15 cellular contexts compared by ENCODE assay signal in the genomic region with DNA sequence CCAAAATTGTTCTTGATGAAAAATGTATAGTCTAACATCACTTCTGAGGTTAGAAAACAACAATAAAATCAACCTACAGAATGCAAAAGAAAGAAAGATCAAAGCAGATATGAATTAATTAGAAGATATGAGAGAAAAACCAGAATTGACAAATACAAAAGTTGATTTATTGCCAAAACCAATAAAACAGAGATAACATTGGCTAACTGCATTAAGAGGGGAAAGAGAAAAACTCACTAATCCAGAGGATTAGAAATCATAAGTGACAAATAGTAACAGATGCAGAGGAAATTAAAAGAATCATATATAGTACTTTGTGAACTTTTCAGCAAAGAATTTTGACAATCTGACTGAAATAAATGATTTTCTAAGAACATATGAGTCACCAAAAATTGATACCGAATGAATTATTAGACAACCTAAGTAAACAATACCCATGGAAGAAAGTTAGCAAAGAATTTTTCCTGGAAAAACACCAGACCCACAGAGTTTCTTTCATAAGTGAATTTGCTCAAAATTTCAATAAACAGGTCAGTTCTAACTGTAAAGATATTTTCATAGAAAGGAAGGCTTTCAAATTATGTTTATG.
A peak's percentile ranks its signal among the peaks of the same experiment; 100 is the strongest.
DNase-seq lines count a peak whose midpoint lies in the region; ATAC-seq and TF ChIP-seq lines count a peak whose summit lies in the region.
"Had no signal": no experiment of that assay in that cellular context is flagged by ENCODE, and none has a peak within 500 bp of the region (broad histone marks: within the 10 kb centered on the region; RNA-seq: fewer than 3 reads in every experiment).

No MANE protein-coding gene starts in this region.

- peak overlapping the region; percentile 71 for H3K27ac Mint-ChIP-seq in chondrocyte (ENCODE audit: unreplicated experiment)
- no peak overlapping the region for H3K27ac Mint-ChIP-seq in stimulated activated memory B cell treated with anti-CD40 and anti-IgM and Interleukin-4, amounts not matched to agents 10 μg/mL and 1 μg/mL and 100 μg/mL, for 72 hours

- H3K36me3 ChIP-seq in ACC112 (ENCODE audit: insufficient read depth, low read length) (peaks cover 12% of the 10 kb centered on the region), RWPE2 (ENCODE audit: low read depth) (no peaks in the 10 kb centered on the region), liver (ENCODE audit: control insufficient read depth in 4 of 4, insufficient read depth in 3 of 4, low read depth in 1 of 4, low read length in 3 of 4) (no peaks in the 10 kb centered on the region), esophagus muscularis mucosa (no peaks in the 10 kb centered on the region)

- WGBS in liver, result 26% methylated on average over 1 of the region's 1 CpG
- 50% methylated on average over 1 of the region's 1 CpG for WGBS in esophagus muscularis mucosa

- peaks cover 11% of the 10 kb centered on the region for H3K36me3 Mint-ChIP-seq in chondrocyte (ENCODE audit: low read depth)
- H3K36me3 Mint-ChIP-seq in stimulated activated memory B cell treated with anti-CD40 and anti-IgM and Interleukin-4, amounts not matched to agents 10 μg/mL and 1 μg/mL and 100 μg/mL, for 72 hours, result peaks cover 25% of the 10 kb centered on the region

- H3K27me3 ChIP-seq in ACC112 (ENCODE audit: insufficient read depth, low read length) (no peaks in the 10 kb centered on the region), RWPE2 (ENCODE audit: insufficient read depth, poor library complexity, severe bottlenecking) (no peaks in the 10 kb centered on the region), liver (ENCODE audit: control insufficient read depth in 4 of 4, insufficient read depth in 4 of 4, low read length in 3 of 4) (no peaks in the 10 kb centered on the region), esophagus muscularis mucosa (no peaks in the 10 kb centered on the region)

- no peak for ATAC-seq in RWPE2 (ENCODE audit: low read depth)
- no peak for ATAC-seq in GM21723 (IDR thresholded peaks at IDR 0.05; ENCODE audit: unreplicated experiment)
- ATAC-seq in HG02571 (IDR thresholded peaks at IDR 0.05; ENCODE audit: unreplicated experiment), result no peak
- ATAC-seq in stimulated activated memory B cell treated with anti-CD40 and anti-IgM and Interleukin-4, amounts not matched to agents 10 μg/mL and 1 μg/mL and 100 μg/mL, for 72 hours, result no peak

- H3K4me3 ChIP-seq in ACC112 (ENCODE audit: low read depth, low read length) (peak overlapping the region; percentile 22; the same call in 1 of the 2 replicates), RWPE2 (ENCODE audit: severe bottlenecking) (no peak overlapping the region), liver (ENCODE audit: low read depth in 1 of 3, low read length in 3 of 3) (no peak overlapping the region), esophagus muscularis mucosa (no peak overlapping the region)

- H3K4me1 Mint-ChIP-seq in chondrocyte (ENCODE audit: low read depth), result peaks cover 46% of the 10 kb centered on the region
- H3K4me1 Mint-ChIP-seq in stimulated activated memory B cell treated with anti-CD40 and anti-IgM and Interleukin-4, amounts not matched to agents 10 μg/mL and 1 μg/mL and 100 μg/mL, for 72 hours, result no peaks in the 10 kb centered on the region
- H3K4me1 Mint-ChIP-seq: CD14-positive monocyte had no signal

- no peaks in the 10 kb centered on the region for H3K79me2 ChIP-seq in ACC112 (ENCODE audit: control insufficient read depth, insufficient read depth, low read length, unreplicated experiment)

- no peak for TF ChIP-seq POLR2A in esophagus muscularis mucosa (IDR thresholded peaks at IDR 0.05; ENCODE audit: low read depth)

- TF ChIP-seq EP300 in esophagus muscularis mucosa (IDR thresholded peaks at IDR 0.05), result no peak

- intact Hi-C loops in esophagus muscularis mucosa (cut with DNase I), result no loop called here

- H3K4me1 ChIP-seq in ACC112 (ENCODE audit: control insufficient read depth, insufficient read depth, low read length, unreplicated experiment) (peaks cover 16% of the 10 kb centered on the region), RWPE2 (ENCODE audit: insufficient read depth, poor library complexity, severe bottlenecking) (peaks cover 25% of the 10 kb centered on the region), liver (ENCODE audit: control insufficient read depth in 4 of 4, insufficient read depth in 4 of 4, low read length in 3 of 4) (peaks cover 4 to 10% (median 7%) of the 10 kb centered on the region in 4 donors), esophagus muscularis mucosa (no peaks in the 10 kb centered on the region)

- H3K9me3 Mint-ChIP-seq in chondrocyte (ENCODE audit: low read depth), result peaks cover 20% of the 10 kb centered on the region
- H3K9me3 Mint-ChIP-seq in stimulated activated memory B cell treated with anti-CD40 and anti-IgM and Interleukin-4, amounts not matched to agents 10 μg/mL and 1 μg/mL and 100 μg/mL, for 72 hours, result peaks cover 10% of the 10 kb centered on the region

- TF ChIP-seq CTCF in RWPE2 (IDR thresholded peaks at IDR 0.05; ENCODE audit: poor library complexity, severe bottlenecking) (no peak), chondrocyte (IDR thresholded peaks at IDR 0.05) (no peak), liver (IDR thresholded peaks at IDR 0.05; ENCODE audit: low read depth, low read length, missing input control) (no peak), esophagus muscularis mucosa (IDR thresholded peaks at IDR 0.05) (no peak)

- H3K9me3 ChIP-seq in RWPE2 (ENCODE audit: severe bottlenecking) (peaks cover 9% of the 10 kb centered on the region), liver (ENCODE audit: control insufficient read depth in 4 of 4, low read length in 3 of 4) (no peaks in the 10 kb centered on the region), esophagus muscularis mucosa (peaks cover 0 to 7% (median 0%) of the 10 kb centered on the region in 4 donors)

- no peak for DNase-seq in RWPE2 (ENCODE audit: low spot score)
- DNase-seq in chondrocyte (ENCODE audit: low spot score), result no peak
- DNase-seq in esophagus muscularis mucosa (ENCODE audit: extremely low spot score), result no peak
- DNase-seq: 8988T, DMS79 treated with DMSO at 0.1 percent for 48 hours, NCI-H1930, NCI-H82 had no signal

- H3K27me3 Mint-ChIP-seq in chondrocyte (ENCODE audit: low read depth), result no peaks in the 10 kb centered on the region
- H3K27me3 Mint-ChIP-seq in stimulated activated memory B cell treated with anti-CD40 and anti-IgM and Interleukin-4, amounts not matched to agents 10 μg/mL and 1 μg/mL and 100 μg/mL, for 72 hours, result no peaks in the 10 kb centered on the region

- no peak for TF ChIP-seq RAD21 in liver (IDR thresholded peaks at IDR 0.05)

- peak overlapping the region in 1 of 2 donors; percentile 14 for H3K9ac ChIP-seq in liver (ENCODE audit: low read depth in 1 of 2, low read length in 2 of 2)
- H3K9ac ChIP-seq: KMS-11 had no signal

- peak overlapping the region; percentile 25 for H3K27ac ChIP-seq in ACC112 (ENCODE audit: low read depth, low read length)
- peak overlapping the region; percentile 60 for H3K27ac ChIP-seq in RWPE2 (ENCODE audit: poor library complexity, severe bottlenecking)
- peak overlapping the region; percentile 3 to 43 for H3K27ac ChIP-seq in liver (ENCODE audit: low read depth in 1 of 2, low read length in 2 of 2)
- H3K27ac ChIP-seq in esophagus muscularis mucosa (replicated peaks in 1 of 4), result no peak overlapping the region
- H3K27ac ChIP-seq: KMS-11, RWPE1 had no signal

- H2AFZ ChIP-seq in ACC112 (ENCODE audit: low read length, unreplicated experiment), result no peak overlapping the region

- H3K4me3 Mint-ChIP-seq in chondrocyte (ENCODE audit: unreplicated experiment), result no peak overlapping the region
- no peak overlapping the region for H3K4me3 Mint-ChIP-seq in stimulated activated memory B cell treated with anti-CD40 and anti-IgM and Interleukin-4, amounts not matched to agents 10 μg/mL and 1 μg/mL and 100 μg/mL, for 72 hours
- H3K4me3 Mint-ChIP-seq: CD14-positive monocyte had no signal

TF ChIP-seq in liver, 16 proteins besides CTCF, POLR2A, EP300 and RAD21:
- TF ChIP-seq, protein P1, sequence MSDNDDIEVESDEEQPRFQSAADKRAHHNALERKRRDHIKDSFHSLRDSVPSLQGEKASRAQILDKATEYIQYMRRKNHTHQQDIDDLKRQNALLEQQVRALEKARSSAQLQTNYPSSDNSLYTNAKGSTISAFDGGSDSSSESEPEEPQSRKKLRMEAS (IDR thresholded peaks at IDR 0.05), result no peak
- TF ChIP-seq JUND (IDR thresholded peaks at IDR 0.05) (peak; percentile 33 to 56), TAF1 (conservative IDR thresholded peaks at IDR 0.05) (no peak)

Comparison
In these comparisons a context has a peak if more than half of its experiments do, and no peak if none do; other contexts are left out.
1. H3K27ac ChIP-seq: peak in ACC112 (single experiment), RWPE2 (single experiment) and liver (2 of 2); none in esophagus muscularis mucosa (0 of 4).